Comparison of ENCODE assay signal across 1 cellular context in the genomic region with DNA sequence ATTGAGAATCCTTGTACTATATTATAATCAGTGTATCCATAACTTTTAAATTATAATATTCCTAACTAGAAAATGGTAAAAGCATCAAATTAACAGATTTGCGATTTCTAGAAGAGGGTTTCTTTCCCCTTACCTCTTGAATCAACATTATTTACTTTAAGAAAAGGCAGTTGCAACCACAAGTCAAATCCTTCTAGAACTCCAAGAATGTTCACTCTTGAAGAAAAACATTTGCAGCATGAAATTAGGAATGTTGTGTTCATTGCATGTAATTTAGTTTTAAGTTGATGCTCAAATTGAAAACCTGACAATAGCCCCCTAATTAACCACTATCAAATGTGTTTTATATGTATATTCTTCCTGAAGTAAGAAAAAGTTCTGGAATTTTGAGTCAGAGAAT.
TF ChIP-seq lines count a peak whose summit lies in the region.

No MANE protein-coding gene starts in this region.

TF ChIP-seq in GM23338, 12 proteins besides CTCF, POLR2A, EP300 and RAD21 (continued from another document):
- TF ChIP-seq, protein P1, sequence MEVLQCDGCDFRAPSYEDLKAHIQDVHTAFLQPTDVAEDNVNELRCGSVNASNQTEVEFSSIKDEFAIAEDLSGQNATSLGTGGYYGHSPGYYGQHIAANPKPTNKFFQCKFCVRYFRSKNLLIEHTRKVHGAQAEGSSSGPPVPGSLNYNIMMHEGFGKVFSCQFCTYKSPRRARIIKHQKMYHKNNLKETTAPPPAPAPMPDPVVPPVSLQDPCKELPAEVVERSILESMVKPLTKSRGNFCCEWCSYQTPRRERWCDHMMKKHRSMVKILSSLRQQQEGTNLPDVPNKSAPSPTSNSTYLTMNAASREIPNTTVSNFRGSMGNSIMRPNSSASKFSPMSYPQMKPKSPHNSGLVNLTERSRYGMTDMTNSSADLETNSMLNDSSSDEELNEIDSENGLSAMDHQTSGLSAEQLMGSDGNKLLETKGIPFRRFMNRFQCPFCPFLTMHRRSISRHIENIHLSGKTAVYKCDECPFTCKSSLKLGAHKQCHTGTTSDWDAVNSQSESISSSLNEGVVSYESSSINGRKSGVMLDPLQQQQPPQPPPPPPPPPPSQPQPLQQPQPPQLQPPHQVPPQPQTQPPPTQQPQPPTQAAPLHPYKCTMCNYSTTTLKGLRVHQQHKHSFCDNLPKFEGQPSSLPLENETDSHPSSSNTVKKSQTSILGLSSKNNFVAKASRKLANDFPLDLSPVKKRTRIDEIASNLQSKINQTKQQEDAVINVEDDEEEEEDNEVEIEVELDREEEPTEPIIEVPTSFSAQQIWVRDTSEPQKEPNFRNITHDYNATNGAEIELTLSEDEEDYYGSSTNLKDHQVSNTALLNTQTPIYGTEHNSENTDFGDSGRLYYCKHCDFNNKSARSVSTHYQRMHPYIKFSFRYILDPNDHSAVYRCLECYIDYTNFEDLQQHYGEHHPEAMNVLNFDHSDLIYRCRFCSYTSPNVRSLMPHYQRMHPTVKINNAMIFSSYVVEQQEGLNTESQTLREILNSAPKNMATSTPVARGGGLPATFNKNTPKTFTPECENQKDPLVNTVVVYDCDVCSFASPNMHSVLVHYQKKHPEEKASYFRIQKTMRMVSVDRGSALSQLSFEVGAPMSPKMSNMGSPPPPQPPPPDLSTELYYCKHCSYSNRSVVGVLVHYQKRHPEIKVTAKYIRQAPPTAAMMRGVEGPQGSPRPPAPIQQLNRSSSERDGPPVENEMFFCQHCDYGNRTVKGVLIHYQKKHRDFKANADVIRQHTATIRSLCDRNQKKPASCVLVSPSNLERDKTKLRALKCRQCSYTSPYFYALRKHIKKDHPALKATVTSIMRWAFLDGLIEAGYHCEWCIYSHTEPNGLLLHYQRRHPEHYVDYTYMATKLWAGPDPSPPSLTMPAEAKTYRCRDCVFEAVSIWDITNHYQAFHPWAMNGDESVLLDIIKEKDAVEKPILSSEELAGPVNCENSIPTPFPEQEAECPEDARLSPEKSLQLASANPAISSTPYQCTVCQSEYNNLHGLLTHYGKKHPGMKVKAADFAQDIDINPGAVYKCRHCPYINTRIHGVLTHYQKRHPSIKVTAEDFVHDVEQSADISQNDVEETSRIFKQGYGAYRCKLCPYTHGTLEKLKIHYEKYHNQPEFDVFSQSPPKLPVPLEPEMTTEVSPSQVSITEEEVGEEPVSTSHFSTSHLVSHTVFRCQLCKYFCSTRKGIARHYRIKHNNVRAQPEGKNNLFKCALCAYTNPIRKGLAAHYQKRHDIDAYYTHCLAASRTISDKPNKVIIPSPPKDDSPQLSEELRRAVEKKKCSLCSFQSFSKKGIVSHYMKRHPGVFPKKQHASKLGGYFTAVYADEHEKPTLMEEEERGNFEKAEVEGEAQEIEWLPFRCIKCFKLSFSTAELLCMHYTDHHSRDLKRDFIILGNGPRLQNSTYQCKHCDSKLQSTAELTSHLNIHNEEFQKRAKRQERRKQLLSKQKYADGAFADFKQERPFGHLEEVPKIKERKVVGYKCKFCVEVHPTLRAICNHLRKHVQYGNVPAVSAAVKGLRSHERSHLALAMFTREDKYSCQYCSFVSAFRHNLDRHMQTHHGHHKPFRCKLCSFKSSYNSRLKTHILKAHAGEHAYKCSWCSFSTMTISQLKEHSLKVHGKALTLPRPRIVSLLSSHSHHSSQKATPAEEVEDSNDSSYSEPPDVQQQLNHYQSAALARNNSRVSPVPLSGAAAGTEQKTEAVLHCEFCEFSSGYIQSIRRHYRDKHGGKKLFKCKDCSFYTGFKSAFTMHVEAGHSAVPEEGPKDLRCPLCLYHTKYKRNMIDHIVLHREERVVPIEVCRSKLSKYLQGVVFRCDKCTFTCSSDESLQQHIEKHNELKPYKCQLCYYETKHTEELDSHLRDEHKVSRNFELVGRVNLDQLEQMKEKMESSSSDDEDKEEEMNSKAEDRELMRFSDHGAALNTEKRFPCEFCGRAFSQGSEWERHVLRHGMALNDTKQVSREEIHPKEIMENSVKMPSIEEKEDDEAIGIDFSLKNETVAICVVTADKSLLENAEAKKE (CRISPR knock-in tag; IDR thresholded peaks at IDR 0.05) = no peak
- TF ChIP-seq ZNF114 (CRISPR knock-in tag; IDR thresholded peaks at IDR 0.05) = no peak
- TF ChIP-seq ZNF331 (CRISPR knock-in tag; IDR thresholded peaks at IDR 0.05; ENCODE audit: low read depth) = no peak
- no peak for TF ChIP-seq NANOG (IDR thresholded peaks at IDR 0.05; ENCODE audit: borderline replicate concordance)
- TF ChIP-seq, protein P2, sequence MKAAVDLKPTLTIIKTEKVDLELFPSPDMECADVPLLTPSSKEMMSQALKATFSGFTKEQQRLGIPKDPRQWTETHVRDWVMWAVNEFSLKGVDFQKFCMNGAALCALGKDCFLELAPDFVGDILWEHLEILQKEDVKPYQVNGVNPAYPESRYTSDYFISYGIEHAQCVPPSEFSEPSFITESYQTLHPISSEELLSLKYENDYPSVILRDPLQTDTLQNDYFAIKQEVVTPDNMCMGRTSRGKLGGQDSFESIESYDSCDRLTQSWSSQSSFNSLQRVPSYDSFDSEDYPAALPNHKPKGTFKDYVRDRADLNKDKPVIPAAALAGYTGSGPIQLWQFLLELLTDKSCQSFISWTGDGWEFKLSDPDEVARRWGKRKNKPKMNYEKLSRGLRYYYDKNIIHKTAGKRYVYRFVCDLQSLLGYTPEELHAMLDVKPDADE (IDR thresholded peaks at IDR 0.05) = no peak
- no peak for TF ChIP-seq CREB1 (CRISPR knock-in tag; IDR thresholded peaks at IDR 0.05; ENCODE audit: low read depth)
- TF ChIP-seq, protein P3, sequence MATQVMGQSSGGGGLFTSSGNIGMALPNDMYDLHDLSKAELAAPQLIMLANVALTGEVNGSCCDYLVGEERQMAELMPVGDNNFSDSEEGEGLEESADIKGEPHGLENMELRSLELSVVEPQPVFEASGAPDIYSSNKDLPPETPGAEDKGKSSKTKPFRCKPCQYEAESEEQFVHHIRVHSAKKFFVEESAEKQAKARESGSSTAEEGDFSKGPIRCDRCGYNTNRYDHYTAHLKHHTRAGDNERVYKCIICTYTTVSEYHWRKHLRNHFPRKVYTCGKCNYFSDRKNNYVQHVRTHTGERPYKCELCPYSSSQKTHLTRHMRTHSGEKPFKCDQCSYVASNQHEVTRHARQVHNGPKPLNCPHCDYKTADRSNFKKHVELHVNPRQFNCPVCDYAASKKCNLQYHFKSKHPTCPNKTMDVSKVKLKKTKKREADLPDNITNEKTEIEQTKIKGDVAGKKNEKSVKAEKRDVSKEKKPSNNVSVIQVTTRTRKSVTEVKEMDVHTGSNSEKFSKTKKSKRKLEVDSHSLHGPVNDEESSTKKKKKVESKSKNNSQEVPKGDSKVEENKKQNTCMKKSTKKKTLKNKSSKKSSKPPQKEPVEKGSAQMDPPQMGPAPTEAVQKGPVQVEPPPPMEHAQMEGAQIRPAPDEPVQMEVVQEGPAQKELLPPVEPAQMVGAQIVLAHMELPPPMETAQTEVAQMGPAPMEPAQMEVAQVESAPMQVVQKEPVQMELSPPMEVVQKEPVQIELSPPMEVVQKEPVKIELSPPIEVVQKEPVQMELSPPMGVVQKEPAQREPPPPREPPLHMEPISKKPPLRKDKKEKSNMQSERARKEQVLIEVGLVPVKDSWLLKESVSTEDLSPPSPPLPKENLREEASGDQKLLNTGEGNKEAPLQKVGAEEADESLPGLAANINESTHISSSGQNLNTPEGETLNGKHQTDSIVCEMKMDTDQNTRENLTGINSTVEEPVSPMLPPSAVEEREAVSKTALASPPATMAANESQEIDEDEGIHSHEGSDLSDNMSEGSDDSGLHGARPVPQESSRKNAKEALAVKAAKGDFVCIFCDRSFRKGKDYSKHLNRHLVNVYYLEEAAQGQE (IDR thresholded peaks at IDR 0.05; ENCODE audit: unreplicated experiment) = no peak
- no peak for TF ChIP-seq STAT1 (IDR thresholded peaks at IDR 0.05; ENCODE audit: unreplicated experiment)
- TF ChIP-seq EZH2phosphoT487 (IDR thresholded peaks at IDR 0.05; ENCODE audit: unreplicated experiment) = no peak
- TF ChIP-seq JUNB (IDR thresholded peaks at IDR 0.05; ENCODE audit: unreplicated experiment) = no peak
